Comparison of ENCODE assay signal across 11 cellular contexts in the genomic region with DNA sequence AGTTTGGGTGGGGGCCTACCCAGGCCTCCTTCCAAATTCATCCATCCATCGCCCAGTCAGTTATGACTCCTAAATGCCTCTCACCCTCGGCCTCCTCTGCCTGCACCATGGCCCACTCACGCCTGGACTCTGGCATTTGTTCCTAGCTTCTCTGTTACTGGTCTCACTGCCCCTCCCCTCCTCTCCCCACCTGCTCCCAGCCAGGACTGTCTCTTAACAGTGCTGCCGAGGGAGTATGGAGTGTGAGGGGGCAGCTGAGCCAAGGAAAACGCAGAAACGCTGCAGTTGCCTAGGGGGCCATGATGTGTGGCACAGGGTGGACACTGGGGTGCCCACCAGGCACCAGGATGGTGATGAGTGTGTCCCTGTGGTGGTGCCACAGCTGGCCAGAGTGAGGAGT. TPM values are rescaled to one million over a fixed set of nuclear protein-coding genes. Genes with fewer than 3 reads are reported as not detected.
DNase-seq lines count a peak whose midpoint lies in the region; ATAC-seq and FAIRE-seq lines count a peak whose summit lies in the region.
"Had no signal": no experiment of that assay in that cellular context is flagged by ENCODE, and none has a peak within 500 bp of the region (broad histone marks: within the 10 kb centered on the region; RNA-seq: fewer than 3 reads in every experiment).

No MANE protein-coding gene starts in this region.

- no peak overlapping the region for H3K9ac ChIP-seq in iPS-18a (ENCODE audit: low read length)

- H3K27ac Mint-ChIP-seq in T-helper 2 cell treated with Interferon-gamma antibody and Interleukin-4, amounts not matched to agents 5 μg/mL and 100 μg/mL, for 36 hours = peak overlapping the region; percentile 72
- H3K27ac Mint-ChIP-seq in activated T-helper 17 cell treated with anti-CD3 and anti-CD28 coated beads, Interleukin-2, amount 50 U/mL, for 72 hours = no peak overlapping the region
- peak overlapping the region; percentile 37 for H3K27ac Mint-ChIP-seq in stimulated activated naive B cell treated with anti-CD40 and anti-IgM and Interleukin-4, amounts not matched to agents 10 μg/mL and 1 μg/mL and 100 μg/mL, for 72 hours

- H3K9me3 ChIP-seq in iPS-18a (ENCODE audit: control insufficient read depth, low read depth, low read length) (no peaks in the 10 kb centered on the region), small intestine (ENCODE audit: control insufficient read depth, low read depth) (no peaks in the 10 kb centered on the region)

- WGBS in small intestine, 3 donors = 68 to 83% (median 70%) methylated on average over 6 of the region's 6 CpGs

- H3K4me3 ChIP-seq in iPS-18a (ENCODE audit: low read length) (peak overlapping the region; percentile 68), small intestine (ENCODE audit: low read depth in 1 of 2, low read length in 2 of 2) (peak overlapping the region in 1 of 2 donors; percentile 69)

- peaks cover 8% of the 10 kb centered on the region for H3K4me1 Mint-ChIP-seq in T-helper 2 cell treated with Interferon-gamma antibody and Interleukin-4, amounts not matched to agents 5 μg/mL and 100 μg/mL, for 36 hours (ENCODE audit: low read depth)
- H3K4me1 Mint-ChIP-seq in activated T-helper 17 cell treated with anti-CD3 and anti-CD28 coated beads, Interleukin-2, amount 50 U/mL, for 72 hours = peaks cover 8% of the 10 kb centered on the region
- peaks cover 12 to 27% of the 10 kb centered on the region in 2 donors for H3K4me1 Mint-ChIP-seq in stimulated activated naive B cell treated with anti-CD40 and anti-IgM and Interleukin-4, amounts not matched to agents 10 μg/mL and 1 μg/mL and 100 μg/mL, for 72 hours

- H3K4me3 Mint-ChIP-seq in T-helper 2 cell treated with Interferon-gamma antibody and Interleukin-4, amounts not matched to agents 5 μg/mL and 100 μg/mL, for 36 hours = peak overlapping the region; percentile 67
- peak overlapping the region; percentile 46 for H3K4me3 Mint-ChIP-seq in activated T-helper 17 cell treated with anti-CD3 and anti-CD28 coated beads, Interleukin-2, amount 50 U/mL, for 72 hours
- H3K4me3 Mint-ChIP-seq in stimulated activated naive B cell treated with anti-CD40 and anti-IgM and Interleukin-4, amounts not matched to agents 10 μg/mL and 1 μg/mL and 100 μg/mL, for 72 hours = peak overlapping the region; percentile 48 to 53

- H3K27me3 ChIP-seq in iPS-18a (ENCODE audit: control insufficient read depth, insufficient read depth, low read length) (no peaks in the 10 kb centered on the region), small intestine (ENCODE audit: control insufficient read depth in 2 of 2, insufficient read depth in 2 of 2, low read length in 2 of 2) (no peaks in the 10 kb centered on the region)

- no peak for DNase-seq in T-helper 2 cell treated with Interferon-gamma antibody and Interleukin-4, amounts not matched to agents 5 μg/mL and 100 μg/mL, for 36 hours (ENCODE audit: low spot score)
- DNase-seq in T-helper 2 cell (no peak), small intestine (no peak), NCI-H2029 treated with DMSO at 0.1 percent for 48 hours (lab: John Stamatoyannopoulos, UW) (no peak)
- no peak for DNase-seq in stimulated activated naive B cell treated with anti-CD40 and anti-IgM and Interleukin-4, amounts not matched to agents 10 μg/mL and 1 μg/mL and 100 μg/mL, for 72 hours
- no peak for DNase-seq in activated effector memory CD4-positive, alpha-beta T cell treated with Interleukin-2 at 50 U/mL for 16 hours
- DNase-seq: AML-193; NCI-H774; stimulated activated CD4-positive, alpha-beta T cell treated with anti-CD3 and anti-CD28 coated beads, Interleukin-4, amount 100 ng/mL, for 24 hours had no signal

- FAIRE-seq in small intestine (lab: Jason Lieb, UNC) = no peak

- H3K27ac ChIP-seq in iPS-18a (ENCODE audit: low read length) (no peak overlapping the region), small intestine (ENCODE audit: low read depth in 1 of 2, low read length in 1 of 2) (no peak overlapping the region)

- no peaks in the 10 kb centered on the region for H3K9me3 Mint-ChIP-seq in T-helper 2 cell treated with Interferon-gamma antibody and Interleukin-4, amounts not matched to agents 5 μg/mL and 100 μg/mL, for 36 hours
- H3K9me3 Mint-ChIP-seq in activated T-helper 17 cell treated with anti-CD3 and anti-CD28 coated beads, Interleukin-2, amount 50 U/mL, for 72 hours = no peaks in the 10 kb centered on the region
- H3K9me3 Mint-ChIP-seq in stimulated activated naive B cell treated with anti-CD40 and anti-IgM and Interleukin-4, amounts not matched to agents 10 μg/mL and 1 μg/mL and 100 μg/mL, for 72 hours = no peaks in the 10 kb centered on the region

- H3K4me1 ChIP-seq in iPS-18a (ENCODE audit: control insufficient read depth, low read depth, low read length) = peaks cover 7% of the 10 kb centered on the region
- peaks cover 3% of the 10 kb centered on the region in 2 donors for H3K4me1 ChIP-seq in small intestine (ENCODE audit: control insufficient read depth in 2 of 2, insufficient read depth in 1 of 2, low read depth in 1 of 2, low read length in 1 of 2)

- no peaks in the 10 kb centered on the region for H3K27me3 Mint-ChIP-seq in T-helper 2 cell treated with Interferon-gamma antibody and Interleukin-4, amounts not matched to agents 5 μg/mL and 100 μg/mL, for 36 hours (ENCODE audit: low read depth)
- H3K27me3 Mint-ChIP-seq in activated T-helper 17 cell treated with anti-CD3 and anti-CD28 coated beads, Interleukin-2, amount 50 U/mL, for 72 hours = no peaks in the 10 kb centered on the region
- no peaks in the 10 kb centered on the region for H3K27me3 Mint-ChIP-seq in stimulated activated naive B cell treated with anti-CD40 and anti-IgM and Interleukin-4, amounts not matched to agents 10 μg/mL and 1 μg/mL and 100 μg/mL, for 72 hours

- no peak for ATAC-seq in activated T-helper 17 cell treated with anti-CD3 and anti-CD28 coated beads, Interleukin-2, amount 50 U/mL, for 72 hours (replicated peaks)
- no peak for ATAC-seq in stimulated activated naive B cell treated with anti-CD40 and anti-IgM and Interleukin-4, amounts not matched to agents 10 μg/mL and 1 μg/mL and 100 μg/mL, for 72 hours (replicated peaks)

- H3K36me3 Mint-ChIP-seq in T-helper 2 cell treated with Interferon-gamma antibody and Interleukin-4, amounts not matched to agents 5 μg/mL and 100 μg/mL, for 36 hours (ENCODE audit: low read depth) = peaks cover 53% of the 10 kb centered on the region
- peaks cover 59% of the 10 kb centered on the region for H3K36me3 Mint-ChIP-seq in activated T-helper 17 cell treated with anti-CD3 and anti-CD28 coated beads, Interleukin-2, amount 50 U/mL, for 72 hours (ENCODE audit: low read depth)
- peaks cover 33 to 50% of the 10 kb centered on the region in 2 donors for H3K36me3 Mint-ChIP-seq in stimulated activated naive B cell treated with anti-CD40 and anti-IgM and Interleukin-4, amounts not matched to agents 10 μg/mL and 1 μg/mL and 100 μg/mL, for 72 hours

- H3K36me3 ChIP-seq in iPS-18a (ENCODE audit: control insufficient read depth, low read depth, low read length) (peaks cover 15% of the 10 kb centered on the region), small intestine (ENCODE audit: control insufficient read depth in 2 of 2, insufficient read depth in 2 of 2, low read length in 2 of 2) (peaks cover 0 to 3% of the 10 kb centered on the region in 2 donors)

RNA-seq across cellular contexts. Expression of gene RCCD1, which starts 3.1 kb away (rescaled TPM):
- 10 to 100 TPM; 31.9 to 32.8 TPM for total RNA-seq in activated T-helper 17 cell treated with anti-CD3 and anti-CD28 coated beads, Interleukin-2, amount 50 U/mL, for 72 hours
- polyA plus RNA-seq in small intestine = 10 to 100 TPM in 1 of 3 donors, 1 to 10 TPM in 2; 4.9 to 13.2 (median 6.3) TPM

RNA-seq across cellular contexts. Expression of gene UNC45A, which starts 22.7 kb away (rescaled TPM):
- 100 to 1,000 TPM; 101 to 103 TPM for total RNA-seq in activated T-helper 17 cell treated with anti-CD3 and anti-CD28 coated beads, Interleukin-2, amount 50 U/mL, for 72 hours
- polyA plus RNA-seq in small intestine = 10 to 100 TPM; 37.7 to 65.1 (median 49.7) TPM

RNA-seq across cellular contexts. Expression of gene HDDC3, which starts 25.4 kb away (rescaled TPM):
- 10 to 100 TPM; 15.9 to 19.0 TPM for total RNA-seq in activated T-helper 17 cell treated with anti-CD3 and anti-CD28 coated beads, Interleukin-2, amount 50 U/mL, for 72 hours
- 10 to 100 TPM; 21.8 to 33.0 (median 32.7) TPM for polyA plus RNA-seq in small intestine

RNA-seq across cellular contexts. Expression of gene PRC1, which starts 36.5 kb away (rescaled TPM):
- 100 to 1,000 TPM; 133 to 158 TPM for total RNA-seq in activated T-helper 17 cell treated with anti-CD3 and anti-CD28 coated beads, Interleukin-2, amount 50 U/mL, for 72 hours
- 10 to 100 TPM in 2 of 3 donors, 1 to 10 TPM in 1; 5.4 to 55.4 (median 11.4) TPM for polyA plus RNA-seq in small intestine

RNA-seq across cellular contexts. Expression of gene MAN2A2, which starts 54.7 kb away (rescaled TPM):
- 100 to 1,000 TPM; 121 to 127 TPM for total RNA-seq in activated T-helper 17 cell treated with anti-CD3 and anti-CD28 coated beads, Interleukin-2, amount 50 U/mL, for 72 hours
- polyA plus RNA-seq in small intestine = 10 to 100 TPM; 15.1 to 22.8 (median 22.6) TPM
